ENCODE assay signal across 18 cellular contexts in genomic region chr12:42216737-42217136, GRCh38. TPM values are rescaled to one million over a fixed set of nuclear protein-coding genes. Genes with fewer than 3 reads are reported as not detected.
DNase-seq lines count a peak whose midpoint lies in the region; ATAC-seq, FAIRE-seq and TF ChIP-seq lines count a peak whose summit lies in the region.
"Had no signal": no experiment of that assay in that cellular context is flagged by ENCODE, and none has a peak within 500 bp of the region (broad histone marks: within the 10 kb centered on the region; RNA-seq: fewer than 3 reads in every experiment).

No MANE protein-coding gene starts in this region.

- 96% methylated on average over 1 of the region's 1 CpG for WGBS in heart right ventricle, 2 donors

- H3K36me3 ChIP-seq in cardiac muscle cell (no peaks in the 10 kb centered on the region), heart right ventricle (no peaks in the 10 kb centered on the region), tibial artery (no peaks in the 10 kb centered on the region)

- H3K27me3 ChIP-seq in cardiac muscle cell (no peaks in the 10 kb centered on the region), heart right ventricle (no peaks in the 10 kb centered on the region), tibial artery (no peaks in the 10 kb centered on the region)

- H3K9me3 ChIP-seq in cardiac muscle cell (ENCODE audit: low read depth) (no peaks in the 10 kb centered on the region), heart right ventricle (no peaks in the 10 kb centered on the region), T-helper 17 cell (ENCODE audit: control insufficient read depth, low read length, poor library complexity, severe bottlenecking) (no peaks in the 10 kb centered on the region), tibial artery (no peaks in the 10 kb centered on the region)

- no peak for TF ChIP-seq CTCF in cardiac muscle cell (IDR thresholded peaks at IDR 0.05; ENCODE audit: low read depth, low read length)
- no peak for TF ChIP-seq CTCF in heart right ventricle (IDR thresholded peaks at IDR 0.05)
- no peak for TF ChIP-seq CTCF in tibial artery (IDR thresholded peaks at IDR 0.05)

- no peak overlapping the region for H3K4me3 Mint-ChIP-seq in T-helper 17 cell
- H3K4me3 Mint-ChIP-seq: CD4-positive, alpha-beta T cell had no signal

- FAIRE-seq in H54 (lab: Jason Lieb, UNC), result peak; percentile 71

- no peak for ATAC-seq in heart right ventricle
- ATAC-seq in T-helper 17 cell, result no peak
- no peak for ATAC-seq in HG02759 (IDR thresholded peaks at IDR 0.05; ENCODE audit: unreplicated experiment)
- ATAC-seq: Panc1, Right ventricle myocardium inferior, SK-N-SH treated with all-trans-retinoic acid at 6 μM for 48 hours had no signal

- intact Hi-C loops in heart right ventricle (cut with DNase I), result no loop called here
- intact Hi-C loops in tibial artery (cut with DNase I; ENCODE audit: low total_unique reads), result no loop called here

- H3K4me1 Mint-ChIP-seq in T-helper 17 cell, result peaks cover 34% of the 10 kb centered on the region

- H3K4me3 ChIP-seq in cardiac muscle cell (no peak overlapping the region), heart right ventricle (no peak overlapping the region), tibial artery (no peak overlapping the region)

- H3K4me1 ChIP-seq in cardiac muscle cell (ENCODE audit: low read depth), result peaks cover 20% of the 10 kb centered on the region
- H3K4me1 ChIP-seq in heart right ventricle, result peaks cover 0 to 56% (median 23%) of the 10 kb centered on the region in 9 donors
- H3K4me1 ChIP-seq in tibial artery, result peaks cover 0 to 11% (median 7%) of the 10 kb centered on the region in 4 donors

- peaks cover 10% of the 10 kb centered on the region for H3K36me3 Mint-ChIP-seq in T-helper 17 cell (ENCODE audit: low read depth)

- no peak for DNase-seq in cardiac muscle cell (ENCODE audit: low read depth in 1 of 2, low spot score in 1 of 2)
- no peak for DNase-seq in heart right ventricle
- no peak for DNase-seq in H54 (ENCODE audit: insufficient read length, low spot score)
- no peak for DNase-seq in T-helper 17 cell
- DNase-seq in renal cortical epithelial cell (ENCODE audit: low read depth), result peak; percentile 14
- DNase-seq in cerebellum (ENCODE audit: low spot score), result no peak
- no peak for DNase-seq in tibial artery
- DNase-seq: CD4-positive, alpha-beta T cell; DND-41; GF-D8; H7; NCI-H1048; NCI-H2107; NCI-H748 treated with DMSO at 0.1 percent for 48 hours had no signal

- TF ChIP-seq POLR2A in H54 (IDR thresholded peaks at IDR 0.05; ENCODE audit: low read depth, low read length), result no peak

- peak overlapping the region; percentile 44 for H3K27ac ChIP-seq in cardiac muscle cell
- no peak overlapping the region for H3K27ac ChIP-seq in heart right ventricle
- H3K27ac ChIP-seq in tibial artery, result no peak overlapping the region

- peak overlapping the region; percentile 1 for H3K27ac Mint-ChIP-seq in T-helper 17 cell
- H3K27ac Mint-ChIP-seq: CD4-positive, alpha-beta T cell had no signal

- H3K27me3 Mint-ChIP-seq in T-helper 17 cell, result no peaks in the 10 kb centered on the region
- H3K27me3 Mint-ChIP-seq: CD4-positive, alpha-beta T cell had no signal

RNA-seq across cellular contexts. Expression of gene YAF2, which starts 21.3 kb away (rescaled TPM):
- 26.9 and 59.8 TPM in 2 replicates for total RNA-seq in cardiac muscle cell
- 39.3 and 54.5 TPM in 2 replicates for polyA plus RNA-seq in cardiac muscle cell
- 100 to 1,000 TPM in 1 of 10 donors, 10 to 100 TPM in 9; 61.9 to 129 (median 90.5) TPM for total RNA-seq in heart right ventricle
- 10 to 100 TPM; 26.9 to 41.7 TPM for polyA plus RNA-seq in heart right ventricle
- 10 to 100 TPM; 65.1 to 71.3 TPM for total RNA-seq in T-helper 17 cell
- total RNA-seq in renal cortical epithelial cell, result 21.2 and 25.9 TPM in 2 replicates
- 58.5 TPM for total RNA-seq in cerebellum
